Comparison of ENCODE assay signal across 1 cellular context in genomic region chr3:78322780-78323179, GRCh38.
TF ChIP-seq lines count a peak whose summit lies in the region.

No MANE protein-coding gene starts in this region.

TF ChIP-seq in WTC11, 78 proteins besides CTCF, POLR2A, EP300 and RAD21 (continued from another document):
- no peak for TF ChIP-seq EMX1 (CRISPR knock-in tag; IDR thresholded peaks at IDR 0.05)
- TF ChIP-seq SP1 (CRISPR knock-in tag; conservative IDR thresholded peaks at IDR 0.05), result 0 out of 2 replicates have a peak, but pooled peaks have one; percentile 23
- TF ChIP-seq TEAD1 (CRISPR knock-in tag; IDR thresholded peaks at IDR 0.05), result 0 out of 2 replicates have a peak, but pooled peaks have one; percentile 42
